In genomic region chr6:166599158-166599557, GRCh38 we compare ENCODE assay signal across 14 cellular contexts. TPM values are rescaled to one million over a fixed set of nuclear protein-coding genes. Genes with fewer than 3 reads are reported as not detected.
DNase-seq lines count a peak whose midpoint lies in the region; ATAC-seq and TF ChIP-seq lines count a peak whose summit lies in the region.
"Had no signal": no experiment of that assay in that cellular context is flagged by ENCODE, and none has a peak within 500 bp of the region (broad histone marks: within the 10 kb centered on the region; RNA-seq: fewer than 3 reads in every experiment).

No MANE protein-coding gene starts in this region.

- H3K27ac ChIP-seq in heart left ventricle (peak overlapping the region; percentile 57 to 89 (median 76)), epithelial cell of prostate (peak overlapping the region; percentile 21), parathyroid adenoma (peak overlapping the region; percentile 71), vagina (peak overlapping the region; percentile 87)

- intact Hi-C loops in heart left ventricle (cut with DNase I) (no loop called here), Right ventricle myocardium superior (cut with DNase I) (no loop called here), vagina (cut with DNase I) (no loop called here)

- H3K4me3 ChIP-seq in heart left ventricle: no peak overlapping the region
- H3K4me3 ChIP-seq in parathyroid adenoma (ENCODE audit: low read depth, low read length): no peak overlapping the region
- no peak overlapping the region for H3K4me3 ChIP-seq in vagina

- TF ChIP-seq POLR2A in heart left ventricle (IDR thresholded peaks at IDR 0.05) (no peak), vagina (IDR thresholded peaks at IDR 0.05) (no peak)

- no peak overlapping the region for H3K27ac Mint-ChIP-seq in stimulated activated memory B cell treated with anti-CD40 and anti-IgM and Interleukin-4, amounts not matched to agents 10 μg/mL and 1 μg/mL and 100 μg/mL, for 72 hours
- H3K27ac Mint-ChIP-seq: activated CD4-positive, alpha-beta T cell treated with anti-CD3 and anti-CD28 coated beads, Interleukin-2, amount 10 ng/mL, durations not matched to agents 24 days and 14 days; T-helper 1 cell treated with Interleukin-12 subunit alpha and Interleukin-12 subunit beta and Interleukin-4 antibody, amounts not matched to agents 30 μg/mL and 1 μg/mL, for 36 hours had no signal

- H3K36me3 Mint-ChIP-seq in stimulated activated memory B cell treated with anti-CD40 and anti-IgM and Interleukin-4, amounts not matched to agents 10 μg/mL and 1 μg/mL and 100 μg/mL, for 72 hours: peaks cover 21% of the 10 kb centered on the region

- WGBS in heart left ventricle, 4 donors: 62 to 72% (median 66%) methylated on average over 3 of the region's 3 CpGs

- H3K9ac ChIP-seq in parathyroid adenoma: no peak overlapping the region

- H3K36me3 ChIP-seq in heart left ventricle (no peaks in the 10 kb centered on the region), parathyroid adenoma (ENCODE audit: control insufficient read depth, insufficient read depth, low read length) (no peaks in the 10 kb centered on the region), vagina (no peaks in the 10 kb centered on the region)

- H3K79me2 ChIP-seq in parathyroid adenoma: peaks cover 82% of the 10 kb centered on the region

- DNase-seq in heart left ventricle (no peak), Right ventricle myocardium superior (no peak), epithelial cell of prostate (ENCODE audit: low read depth, low spot score) (no peak), vagina (ENCODE audit: extremely low spot score in 2 of 2) (no peak)
- DNase-seq: activated CD4-positive, alpha-beta T cell treated with anti-CD3 and anti-CD28 coated beads, Interleukin-2, amount 10 ng/mL, durations not matched to agents 24 days and 14 days; Calu3; Kasumi-1; NCI-H2107; PC-3 had no signal

- H3K4me1 ChIP-seq in heart left ventricle: peaks cover 0 to 40% (median 25%) of the 10 kb centered on the region in 12 donors
- peaks cover 32% of the 10 kb centered on the region for H3K4me1 ChIP-seq in parathyroid adenoma
- peaks cover 33% of the 10 kb centered on the region for H3K4me1 ChIP-seq in vagina

- H3K4me1 Mint-ChIP-seq in stimulated activated memory B cell treated with anti-CD40 and anti-IgM and Interleukin-4, amounts not matched to agents 10 μg/mL and 1 μg/mL and 100 μg/mL, for 72 hours: peaks cover 9% of the 10 kb centered on the region
- H3K4me1 Mint-ChIP-seq: activated CD4-positive, alpha-beta T cell treated with anti-CD3 and anti-CD28 coated beads, Interleukin-2, amount 10 ng/mL, durations not matched to agents 24 days and 14 days had no signal

- peaks cover 6% of the 10 kb centered on the region for H3K9me3 Mint-ChIP-seq in stimulated activated memory B cell treated with anti-CD40 and anti-IgM and Interleukin-4, amounts not matched to agents 10 μg/mL and 1 μg/mL and 100 μg/mL, for 72 hours
- H3K9me3 Mint-ChIP-seq: activated CD4-positive, alpha-beta T cell treated with anti-CD3 and anti-CD28 coated beads, Interleukin-2, amount 10 ng/mL, durations not matched to agents 24 days and 14 days; T-helper 1 cell treated with Interleukin-12 subunit alpha and Interleukin-12 subunit beta and Interleukin-4 antibody, amounts not matched to agents 30 μg/mL and 1 μg/mL, for 36 hours had no signal

- no peak for TF ChIP-seq CTCF in heart left ventricle (IDR thresholded peaks at IDR 0.05)
- no peak for TF ChIP-seq CTCF in parathyroid adenoma (IDR thresholded peaks at IDR 0.05)
- TF ChIP-seq CTCF in vagina (IDR thresholded peaks at IDR 0.05): no peak

- peaks cover 10% of the 10 kb centered on the region for H3K27me3 Mint-ChIP-seq in stimulated activated memory B cell treated with anti-CD40 and anti-IgM and Interleukin-4, amounts not matched to agents 10 μg/mL and 1 μg/mL and 100 μg/mL, for 72 hours

- H3K9me3 ChIP-seq in heart left ventricle (no peaks in the 10 kb centered on the region), parathyroid adenoma (ENCODE audit: control insufficient read depth, low read length) (no peaks in the 10 kb centered on the region), vagina (no peaks in the 10 kb centered on the region)

- no peak overlapping the region for H2AFZ ChIP-seq in parathyroid adenoma

- ATAC-seq in heart left ventricle: peak in 1 of 4 donors; percentile 53
- no peak for ATAC-seq in Right ventricle myocardium superior (ENCODE audit: poor library complexity)
- no peak for ATAC-seq in stimulated activated memory B cell treated with anti-CD40 and anti-IgM and Interleukin-4, amounts not matched to agents 10 μg/mL and 1 μg/mL and 100 μg/mL, for 72 hours
- ATAC-seq in HG03520 (IDR thresholded peaks at IDR 0.05; ENCODE audit: unreplicated experiment): no peak
- ATAC-seq in GM21619 (IDR thresholded peaks at IDR 0.05; ENCODE audit: unreplicated experiment): no peak
- ATAC-seq: PC-3 had no signal

- H3K27me3 ChIP-seq in heart left ventricle (no peaks in the 10 kb centered on the region), parathyroid adenoma (ENCODE audit: control insufficient read depth, insufficient read depth, low read length) (no peaks in the 10 kb centered on the region), vagina (no peaks in the 10 kb centered on the region)

- H3K4me2 ChIP-seq in parathyroid adenoma (ENCODE audit: low read length): no peak overlapping the region

- H3K4me3 Mint-ChIP-seq in stimulated activated memory B cell treated with anti-CD40 and anti-IgM and Interleukin-4, amounts not matched to agents 10 μg/mL and 1 μg/mL and 100 μg/mL, for 72 hours: no peak overlapping the region
- H3K4me3 Mint-ChIP-seq: activated CD4-positive, alpha-beta T cell treated with anti-CD3 and anti-CD28 coated beads, Interleukin-2, amount 10 ng/mL, durations not matched to agents 24 days and 14 days; T-helper 1 cell treated with Interleukin-12 subunit alpha and Interleukin-12 subunit beta and Interleukin-4 antibody, amounts not matched to agents 30 μg/mL and 1 μg/mL, for 36 hours had no signal

RNA-seq across cellular contexts. Expression of gene RAMACL, which starts 12.7 kb away (rescaled TPM):
- total RNA-seq in heart left ventricle (1 to 10 TPM in 3 of 9 donors, under 1 TPM in 6; 0.27 to 2.0 (median 0.69) TPM), Right ventricle myocardium superior (1.3 TPM), vagina (2.2 TPM)
- polyA plus RNA-seq in heart left ventricle: under 1 TPM; 0.35 to 0.88 TPM

RNA-seq across cellular contexts. Expression of gene RPS6KA2, which starts 27.9 kb away (rescaled TPM):
- total RNA-seq in heart left ventricle (100 to 1,000 TPM in 2 of 9 donors, 10 to 100 TPM in 7; 66.5 to 171 (median 91.6) TPM), Right ventricle myocardium superior (50.2 TPM), vagina (65.1 TPM)
- 100 to 1,000 TPM in 1 of 2 donors, 10 to 100 TPM in 1; 23.0 to 157 TPM for polyA plus RNA-seq in heart left ventricle

Comparison
In these comparisons a context has a peak if more than half of its experiments do, and no peak if none do; other contexts are left out.
1. H3K27ac ChIP-seq: peak in every context shown above with its lines; median percentile 87 in vagina; 76 in heart left ventricle; 71 in parathyroid adenoma; 21 in epithelial cell of prostate.